ENCODE assay signal across 20 cellular contexts in the genomic region with DNA sequence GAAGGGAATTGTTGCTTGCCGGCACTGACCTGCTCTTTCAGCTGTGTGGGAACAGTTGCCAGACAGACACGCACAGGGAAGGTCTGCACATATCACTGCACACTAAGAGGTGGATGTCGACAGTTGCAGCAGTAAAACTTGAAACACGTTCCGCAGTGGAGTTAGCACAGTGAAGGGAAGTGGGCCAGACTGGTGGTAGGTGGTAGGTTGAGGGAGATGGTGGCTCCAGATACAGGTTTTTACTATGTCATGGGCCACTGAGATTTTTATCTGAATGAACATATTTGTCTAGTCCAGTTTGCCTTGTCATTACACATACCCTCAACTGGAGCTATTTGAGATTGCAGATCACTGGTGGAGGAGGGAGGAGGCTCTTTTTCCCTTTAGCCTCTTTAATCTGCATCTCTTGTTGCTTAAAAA. TPM values are rescaled to one million over a fixed set of nuclear protein-coding genes. Genes with fewer than 3 reads are reported as not detected.
DNase-seq lines count a peak whose midpoint lies in the region; ATAC-seq and TF ChIP-seq lines count a peak whose summit lies in the region.
"Had no signal": no experiment of that assay in that cellular context is flagged by ENCODE, and none has a peak within 500 bp of the region (broad histone marks: within the 10 kb centered on the region; RNA-seq: fewer than 3 reads in every experiment).

No MANE protein-coding gene starts in this region.

- H3K36me3 ChIP-seq in IMR-90 (ENCODE audit: control insufficient read depth, insufficient read depth, low read length) (peaks cover 3% of the 10 kb centered on the region), psoas muscle (ENCODE audit: insufficient read depth in 1 of 2, low read depth in 1 of 2) (peaks cover 0 to 4% of the 10 kb centered on the region in 2 donors)

- no peak overlapping the region for H3K27ac Mint-ChIP-seq in activated T-cell treated with anti-CD3 and anti-CD28 coated beads, Interleukin-2, amount 50 U/mL, for 24 hours
- H3K27ac Mint-ChIP-seq: CD4-positive, alpha-beta memory T cell; naive B cell; WTC11 had no signal

- peaks cover 54% of the 10 kb centered on the region for H3K4me1 Mint-ChIP-seq in activated T-cell treated with anti-CD3 and anti-CD28 coated beads, Interleukin-2, amount 50 U/mL, for 4 hours (ENCODE audit: low read depth)
- H3K4me1 Mint-ChIP-seq in activated T-cell treated with anti-CD3 and anti-CD28 coated beads, Interleukin-2, amount 50 U/mL, for 24 hours (ENCODE audit: low read depth) = peaks cover 63% of the 10 kb centered on the region

- peaks cover 21% of the 10 kb centered on the region for H3K36me3 Mint-ChIP-seq in activated T-cell treated with anti-CD3 and anti-CD28 coated beads, Interleukin-2, amount 50 U/mL, for 4 hours (ENCODE audit: insufficient read depth)
- H3K36me3 Mint-ChIP-seq in activated T-cell treated with anti-CD3 and anti-CD28 coated beads, Interleukin-2, amount 50 U/mL, for 24 hours (ENCODE audit: low read depth) = peaks cover 33% of the 10 kb centered on the region
- H3K36me3 Mint-ChIP-seq: WTC11 had no signal

- TF ChIP-seq POLR2A in IMR-90 (IDR thresholded peaks at IDR 0.05; ENCODE audit: low read depth, low read length) = no peak

- no peak overlapping the region for H4K5ac ChIP-seq in IMR-90 (ENCODE audit: low read depth, low read length)

- H3K23ac ChIP-seq in IMR-90 (ENCODE audit: low read depth, low read length) = no peak overlapping the region; the same call in 1 of the 2 replicates

- H2BK15ac ChIP-seq in IMR-90 (ENCODE audit: low read depth, low read length) = no peak overlapping the region

- H3K18ac ChIP-seq in IMR-90 (ENCODE audit: low read depth, low read length) = no peak overlapping the region

- no peaks in the 10 kb centered on the region for H3K9me3 Mint-ChIP-seq in activated T-cell treated with anti-CD3 and anti-CD28 coated beads, Interleukin-2, amount 50 U/mL, for 4 hours
- no peaks in the 10 kb centered on the region for H3K9me3 Mint-ChIP-seq in activated T-cell treated with anti-CD3 and anti-CD28 coated beads, Interleukin-2, amount 50 U/mL, for 24 hours
- H3K9me3 Mint-ChIP-seq: CD4-positive, alpha-beta memory T cell; naive B cell; WTC11 had no signal

- no peak for DNase-seq in activated T-cell treated with anti-CD3 and anti-CD28 coated beads, Interleukin-2, amount 50 U/mL, for 4 hours
- no peak for DNase-seq in activated T-cell treated with anti-CD3 and anti-CD28 coated beads, Interleukin-2, amount 50 U/mL, for 24 hours
- no peak for DNase-seq in IMR-90
- no peak for DNase-seq in left cardiac atrium
- no peak for DNase-seq in psoas muscle
- DNase-seq in T-helper 9 cell = no peak
- DNase-seq in T1000 (lab: John Stamatoyannopoulos, UW) = no peak
- DNase-seq in NCI-H146 treated with DMSO at 0.1 percent for 48 hours (lab: John Stamatoyannopoulos, UW; ENCODE audit: unreplicated experiment) = no peak
- DNase-seq: ACHN; activated naive CD4-positive, alpha-beta T cell; aorta; head of caudate nucleus; MM.1S; naive B cell; NCI-H146; SHP77; small intestine; stimulated activated CD4-positive, alpha-beta T cell treated with anti-CD3 and anti-CD28 coated beads, Interleukin-2, amount 100 ng/mL, for 48 hours had no signal

- H3K4me1 ChIP-seq in IMR-90 (ENCODE audit: control insufficient read depth, insufficient read depth, low read length) (peaks cover 1% of the 10 kb centered on the region), psoas muscle (peaks cover 30% of the 10 kb centered on the region)

- no peak for TF ChIP-seq CTCF in IMR-90 (conservative IDR thresholded peaks at IDR 0.05; ENCODE audit: low read depth, low read length)
- TF ChIP-seq CTCF in psoas muscle (IDR thresholded peaks at IDR 0.05) = no peak

- dilution Hi-C loops in IMR-90 (cut with HindIII; ENCODE audit: low sequenced_read_pairs, unreplicated experiment) = no loop called here

- H3K9me1 ChIP-seq in IMR-90 (ENCODE audit: insufficient read depth, low read length) = peaks cover 8% of the 10 kb centered on the region

- H3K4me3 Mint-ChIP-seq in activated T-cell treated with anti-CD3 and anti-CD28 coated beads, Interleukin-2, amount 50 U/mL, for 4 hours = no peak overlapping the region
- H3K4me3 Mint-ChIP-seq in activated T-cell treated with anti-CD3 and anti-CD28 coated beads, Interleukin-2, amount 50 U/mL, for 24 hours = no peak overlapping the region
- H3K4me3 Mint-ChIP-seq: CD4-positive, alpha-beta memory T cell; naive B cell; WTC11 had no signal

- no peak overlapping the region for H3K9ac ChIP-seq in IMR-90 (ENCODE audit: low read depth, low read length)

- H3K27me3 Mint-ChIP-seq in activated T-cell treated with anti-CD3 and anti-CD28 coated beads, Interleukin-2, amount 50 U/mL, for 4 hours (ENCODE audit: low read depth) = no peaks in the 10 kb centered on the region
- H3K27me3 Mint-ChIP-seq in activated T-cell treated with anti-CD3 and anti-CD28 coated beads, Interleukin-2, amount 50 U/mL, for 24 hours = no peaks in the 10 kb centered on the region
- H3K27me3 Mint-ChIP-seq: CD4-positive, alpha-beta memory T cell; naive B cell had no signal

- CTCF ChIA-PET in IMR-90 (lab: Yijun Ruan, JAX) = no interaction called here

- no peak overlapping the region for H3K4me2 ChIP-seq in IMR-90 (ENCODE audit: low read depth, low read length)

- H3K4ac ChIP-seq in IMR-90 (ENCODE audit: low read depth, low read length) = no peak overlapping the region

- peak overlapping the region; percentile 25 for H2AK9ac ChIP-seq in IMR-90 (replicated peaks; ENCODE audit: low read depth, low read length, poor library complexity)

- in situ Hi-C loops in IMR-90 (cut with MboI; ENCODE audit: low sequenced_read_pairs) = no loop called here

- no peak overlapping the region for H2AFZ ChIP-seq in IMR-90 (replicated peaks; ENCODE audit: low read length, poor library complexity)

- H2AK5ac ChIP-seq in IMR-90 (ENCODE audit: low read depth, low read length) = no peak overlapping the region

- BruUV-seq in IMR-90 (replicated peaks; lab: Mats Ljungman, UMichigan) = no TSS peak

- H3K9me3 ChIP-seq in IMR-90 (ENCODE audit: control insufficient read depth, insufficient read depth, low read length) = no peaks in the 10 kb centered on the region
- no peaks in the 10 kb centered on the region for H3K9me3 ChIP-seq in psoas muscle

- H3K14ac ChIP-seq in IMR-90 (replicated peaks; ENCODE audit: low read depth, low read length) = no peak overlapping the region

- POLR2A ChIA-PET in IMR-90 (lab: Charles Lee; ENCODE audit: unreplicated experiment) = no interaction called here

- H4K20me1 ChIP-seq in IMR-90 (ENCODE audit: insufficient read depth, low read length) = peaks cover 19% of the 10 kb centered on the region

- no peak overlapping the region for H2BK20ac ChIP-seq in IMR-90 (ENCODE audit: low read depth, low read length)

- no peak overlapping the region for H3K56ac ChIP-seq in IMR-90 (ENCODE audit: extremely low read depth, insufficient read depth, low read length)

- H4K8ac ChIP-seq in IMR-90 (ENCODE audit: low read depth in 2 of 2, low read length in 2 of 2) = no peak overlapping the region

- no peak for TF ChIP-seq RAD21 in IMR-90 (IDR thresholded peaks at IDR 0.05; ENCODE audit: low read length)

- H4K91ac ChIP-seq in IMR-90 (ENCODE audit: insufficient read depth, low read depth, low read length) = no peak overlapping the region

- peaks cover 40 to 71% of the 10 kb centered on the region in 2 experiments for H3K79me1 ChIP-seq in IMR-90 (ENCODE audit: low read depth in 1 of 2, low read length in 2 of 2)

- H2BK5ac ChIP-seq in IMR-90 (ENCODE audit: low read depth, low read length, poor library complexity, severe bottlenecking) = no peak overlapping the region

- intact Hi-C loops in IMR-90 (cut with micrococcal nuclease) (no loop called here), left cardiac atrium (cut with DNase I) (no loop called here), psoas muscle (cut with DNase I) (loop anchor here in 1 of 2 donors (10.0 kb wide), 1 partner anchor 108 kb away; no protein-coding TSS in a partner anchor)

- WGBS in IMR-90 (ENCODE audit: extremely low coverage in 2 of 2, insufficient read length in 1 of 2), 2 experiments = 87% methylated on average over 3 of the region's 5 CpGs; no CpG with 5 or more reads in 1 of the 2 experiments
- WGBS in psoas muscle, 3 donors = 38 to 60% (median 39%) methylated on average over 5 of the region's 5 CpGs

- peak; percentile 33 to 43 for ATAC-seq in activated T-cell treated with anti-CD3 and anti-CD28 coated beads, Interleukin-2, amount 50 U/mL, for 4 hours
- ATAC-seq in IMR-90 (ENCODE audit: low read depth) (no peak), left cardiac atrium (peak; percentile 35 to 50), psoas muscle (peak; percentile 54 to 74 (median 65))
- ATAC-seq: WTC11 had no signal

- H3K27me3 ChIP-seq in IMR-90 (ENCODE audit: control insufficient read depth, insufficient read depth, low read length) (no peaks in the 10 kb centered on the region), psoas muscle (ENCODE audit: insufficient read depth in 3 of 3, low read length in 2 of 3) (no peaks in the 10 kb centered on the region)

- H3K27ac ChIP-seq in IMR-90 (ENCODE audit: insufficient read depth, low read length) (no peak overlapping the region), psoas muscle (no peak overlapping the region)

- no peak overlapping the region for H3K4me3 ChIP-seq in IMR-90 (ENCODE audit: insufficient read depth, low read depth, low read length)
- no peak overlapping the region for H3K4me3 ChIP-seq in psoas muscle

- no peak overlapping the region for H2BK120ac ChIP-seq in IMR-90 (ENCODE audit: low read depth, low read length)

TF ChIP-seq in IMR-90, 13 proteins besides CTCF, POLR2A, EP300 and RAD21 (continues in another document):
- no peak for TF ChIP-seq MXI1 (IDR thresholded peaks at IDR 0.05; ENCODE audit: borderline replicate concordance, low read depth, low read length)
- no peak for TF ChIP-seq RFX5 (IDR thresholded peaks at IDR 0.05; ENCODE audit: low read depth, low read length)

RNA-seq across cellular contexts. Expression of a gene that starts 13.5 kb away (rescaled TPM):
- total RNA-seq in activated T-cell treated with anti-CD3 and anti-CD28 coated beads, Interleukin-2, amount 50 U/mL, for 4 hours = 10 to 100 TPM; 89.8 to 98.8 (median 98.6) TPM
- total RNA-seq in IMR-90 (2012; rRNA removed) = 7.5 and 11.9 TPM in 2 replicates
- polyA plus RNA-seq in IMR-90 (2012; rRNA removed) = 32.8 and 35.1 TPM in 2 replicates
- polyA plus RNA-seq in IMR-90 (2012; cell fraction: cytosol; rRNA removed) = 8.6 and 18.6 TPM in 2 replicates
- polyA plus RNA-seq in IMR-90 (2012; cell fraction: nucleus; rRNA removed; ENCODE audit: low replicate concordance) = 8.7 and 26.5 TPM in 2 replicates
- 10 to 100 TPM; 54.8 to 67.2 TPM for total RNA-seq in left cardiac atrium
- 10 to 100 TPM; 38.8 to 92.9 (median 76.7) TPM for total RNA-seq in psoas muscle
- polyA plus RNA-seq in psoas muscle = 100 to 1,000 TPM in 2 of 3 donors, 10 to 100 TPM in 1; 69.9 to 191 (median 116) TPM

RNA-seq across cellular contexts. Expression of a gene that starts 13.5 kb away (rescaled TPM):
- 10 to 100 TPM; 10.1 to 12.4 (median 11.6) TPM for total RNA-seq in activated T-cell treated with anti-CD3 and anti-CD28 coated beads, Interleukin-2, amount 50 U/mL, for 4 hours
- 9.9 and 15.6 TPM in 2 replicates for total RNA-seq in IMR-90 (2012; rRNA removed)
- polyA plus RNA-seq in IMR-90 (2012; rRNA removed) = 1.3 and 1.8 TPM in 2 replicates
- polyA plus RNA-seq in IMR-90 (2012; cell fraction: cytosol; rRNA removed) = 0.29 and 0.30 TPM in 2 replicates
- 0.49 and 3.2 TPM in 2 replicates for polyA plus RNA-seq in IMR-90 (2012; cell fraction: nucleus; rRNA removed; ENCODE audit: low replicate concordance)
- total RNA-seq in left cardiac atrium = 10 to 100 TPM in 1 of 2 donors, 1 to 10 TPM in 1; 6.6 to 13.4 TPM
- total RNA-seq in psoas muscle = 10 to 100 TPM in 1 of 4 donors, 1 to 10 TPM in 3; 2.6 to 12.8 (median 6.7) TPM
- 10 to 100 TPM in 1 of 3 donors, 1 to 10 TPM in 1, under 1 TPM in 1; 0.70 to 17.2 (median 2.9) TPM for polyA plus RNA-seq in psoas muscle
